Comparison of ENCODE assay signal across 1 cellular context in genomic region chr17:14297161-14297851, GRCh38.
TF ChIP-seq lines count a peak whose summit lies in the region.

No MANE protein-coding gene starts in this region.

TF ChIP-seq in HepG2, 621 proteins besides CTCF, POLR2A, EP300 and RAD21 (continued from another document and continues in another):
- TF ChIP-seq AHDC1 (CRISPR knock-in tag; IDR thresholded peaks at IDR 0.05; ENCODE audit: borderline replicate concordance) (no peak), ZXDC (CRISPR knock-in tag; IDR thresholded peaks at IDR 0.05) (no peak), ZNF496 (CRISPR knock-in tag; IDR thresholded peaks at IDR 0.05; ENCODE audit: insufficient replicate concordance) (no peak), ZBTB26 (CRISPR knock-in tag; IDR thresholded peaks at IDR 0.05; ENCODE audit: borderline replicate concordance) (no peak), ATF7 (IDR thresholded peaks at IDR 0.05) (no peak), ATF7 (CRISPR knock-in tag; IDR thresholded peaks at IDR 0.05) (no peak), PRMT3 (CRISPR knock-in tag; IDR thresholded peaks at IDR 0.05; ENCODE audit: borderline replicate concordance, low read depth) (no peak), FOXA3 (CRISPR knock-in tag; IDR thresholded peaks at IDR 0.05) (peak; percentile 49; the same call in 1 of the 2 replicates), ZNF274 (CRISPR knock-in tag; IDR thresholded peaks at IDR 0.05) (peak; percentile 70; the same call in 1 of the 2 replicates), HHEX (CRISPR knock-in tag; IDR thresholded peaks at IDR 0.05) (no peak), HNRNPK (IDR thresholded peaks at IDR 0.05; ENCODE audit: low read depth, low read length, poor library complexity, severe bottlenecking) (peak; percentile 21), ZFYVE20 (CRISPR knock-in tag; IDR thresholded peaks at IDR 0.05; ENCODE audit: borderline replicate concordance, low read depth) (no peak), PRPF4 (IDR thresholded peaks at IDR 0.05; ENCODE audit: low read depth, low read length, poor library complexity, severe bottlenecking) (no peak), ZNF12 (CRISPR knock-in tag; IDR thresholded peaks at IDR 0.05) (no peak), NR2F2 (IDR thresholded peaks at IDR 0.05; ENCODE audit: borderline replicate concordance, low read depth) (no peak), ZKSCAN8 (CRISPR knock-in tag; IDR thresholded peaks at IDR 0.05; ENCODE audit: borderline replicate concordance) (no peak), NFAT5 (CRISPR knock-in tag; IDR thresholded peaks at IDR 0.05) (no peak; the same call in 1 of the 2 replicates), ZNF451 (CRISPR knock-in tag; IDR thresholded peaks at IDR 0.05) (no peak), FOXA1 (IDR thresholded peaks at IDR 0.05) (no peak), FOXA1 (CRISPR knock-in tag; IDR thresholded peaks at IDR 0.05) (peak; percentile 41; the same call in 1 of the 2 replicates), KMT2A (CRISPR knock-in tag; IDR thresholded peaks at IDR 0.05) (peak; percentile 84), CREB1 (IDR thresholded peaks at IDR 0.05) (no peak), CREB1 (CRISPR knock-in tag; IDR thresholded peaks at IDR 0.05) (no peak), YEATS2 (CRISPR knock-in tag; IDR thresholded peaks at IDR 0.05; ENCODE audit: borderline replicate concordance) (no peak), CSRNP1 (CRISPR knock-in tag; IDR thresholded peaks at IDR 0.05) (peak; percentile 48; the same call in 1 of the 2 replicates), GMEB1 (CRISPR knock-in tag; IDR thresholded peaks at IDR 0.05; ENCODE audit: borderline replicate concordance) (peak; percentile 41; the same call in 1 of the 2 replicates), GABPA (IDR thresholded peaks at IDR 0.05; ENCODE audit: low read depth, low read length) (no peak), GABPA (CRISPR knock-in tag; IDR thresholded peaks at IDR 0.05; ENCODE audit: low read depth) (no peak), ZNF557 (CRISPR knock-in tag; IDR thresholded peaks at IDR 0.05) (no peak), ETS1 (CRISPR knock-in tag; IDR thresholded peaks at IDR 0.05) (no peak), SP4 (CRISPR knock-in tag; IDR thresholded peaks at IDR 0.05) (no peak), MXD1 (CRISPR knock-in tag; IDR thresholded peaks at IDR 0.05) (no peak), MEIS1 (CRISPR knock-in tag; IDR thresholded peaks at IDR 0.05; ENCODE audit: borderline replicate concordance) (0 out of 2 replicates have a peak, but pooled peaks have one; percentile 28), RBAK (CRISPR knock-in tag; IDR thresholded peaks at IDR 0.05) (no peak), ZNF773 (CRISPR knock-in tag; IDR thresholded peaks at IDR 0.05; ENCODE audit: borderline replicate concordance) (no peak), ZNF543 (CRISPR knock-in tag; IDR thresholded peaks at IDR 0.05) (0 out of 2 replicates have a peak, but pooled peaks have one; percentile 16), ETV6 (CRISPR knock-in tag; conservative IDR thresholded peaks at IDR 0.05) (no peak)
